ENCODE assay signal across 1 cellular context in genomic region chr6:111939902-111940301, GRCh38.
TF ChIP-seq lines count a peak whose summit lies in the region.

No MANE protein-coding gene starts in this region.

TF ChIP-seq in IMR-90, 13 proteins besides CTCF, POLR2A, EP300 and RAD21:
- TF ChIP-seq MAZ (IDR thresholded peaks at IDR 0.05; ENCODE audit: borderline replicate concordance, low read depth, low read length): no peak
- no peak for TF ChIP-seq BHLHE40 (IDR thresholded peaks at IDR 0.05; ENCODE audit: low read depth, low read length)
